Comparison of ENCODE assay signal across 34 cellular contexts in genomic region chr15:27752682-27753081, GRCh38.
"Had no signal": no experiment of that assay in that cellular context is flagged by ENCODE, and none has a peak within 500 bp of the region (broad histone marks: within the 10 kb centered on the region; RNA-seq: fewer than 3 reads in every experiment).

No MANE protein-coding gene starts in this region.

- H3K4me3 ChIP-seq: adrenal gland, body of pancreas, breast epithelium had no signal

- H3K4me1 Mint-ChIP-seq: activated B cell treated with CpG ODN at 0.5 μM for 24 hours; activated CD4-positive, alpha-beta T cell treated with anti-CD3 and anti-CD28 coated beads, Interleukin-2, amount 10 ng/mL, durations not matched to agents 7 days and 5 days; activated naive CD8-positive, alpha-beta T cell treated with anti-CD3 and anti-CD28 coated beads for 36 hours; activated T-helper 17 cell treated with anti-CD3 and anti-CD28 coated beads, Interleukin-2, amount 50 U/mL, for 72 hours had no signal

- H3K4me1 ChIP-seq: adrenal gland, body of pancreas, breast epithelium had no signal

- H3K27ac Mint-ChIP-seq: activated B cell treated with CpG ODN at 0.5 μM for 24 hours; activated CD4-positive, alpha-beta memory T cell treated with anti-CD3 and anti-CD28 coated beads for 36 hours; activated CD4-positive, alpha-beta T cell treated with anti-CD3 and anti-CD28 coated beads, Interleukin-2, amount 10 ng/mL, durations not matched to agents 7 days and 5 days; activated CD8-positive, alpha-beta T cell treated with anti-CD3 and anti-CD28 coated beads for 36 hours; activated naive CD4-positive, alpha-beta T cell treated with anti-CD3 and anti-CD28 coated beads for 36 hours; activated naive CD4-positive, alpha-beta T cell treated with anti-CD3 and anti-CD28 coated beads, Interleukin-2, amount 50 U/mL, for 72 hours; activated naive CD8-positive, alpha-beta T cell treated with anti-CD3 and anti-CD28 coated beads for 36 hours; activated T-cell treated with anti-CD3 and anti-CD28 coated beads, Interleukin-2, amount 50 U/mL, for 72 hours; activated T-helper 1 cell treated with anti-CD3 and anti-CD28 coated beads, Interleukin-12 subunit alpha, Interleukin-12 subunit beta, Interleukin-2, Interleukin-4 antibody, amounts not matched to agents 30 ng/mL and 10 ng/mL and 1 ng/mL, durations not matched to agents 14 hours and 24 hours and 36 hours; activated T-helper 17 cell treated with anti-CD3 and anti-CD28 coated beads, Interleukin-2, amount 50 U/mL, for 72 hours; T-helper 1 cell treated with Interleukin-12 subunit alpha and Interleukin-12 subunit beta and Interleukin-4 antibody, amounts not matched to agents 30 μg/mL and 1 μg/mL, for 36 hours; T-helper 2 cell treated with Interferon-gamma antibody and Interleukin-4, amounts not matched to agents 5 μg/mL and 100 μg/mL, for 36 hours had no signal

- H3K36me3 Mint-ChIP-seq: activated CD4-positive, alpha-beta memory T cell treated with anti-CD3 and anti-CD28 coated beads for 36 hours; activated naive CD8-positive, alpha-beta T cell treated with anti-CD3 and anti-CD28 coated beads for 36 hours had no signal

- ATAC-seq: activated CD8-positive, alpha-beta T cell treated with anti-CD3 and anti-CD28 coated beads for 36 hours; activated naive CD4-positive, alpha-beta T cell treated with anti-CD3 and anti-CD28 coated beads, Interleukin-2, amount 50 U/mL, for 72 hours; activated T-cell treated with anti-CD3 and anti-CD28 coated beads, Interleukin-2, amount 50 U/mL, for 4 hours; activated T-cell treated with anti-CD3 and anti-CD28 coated beads, Interleukin-2, amount 50 U/mL, for 72 hours; activated T-helper 17 cell treated with anti-CD3 and anti-CD28 coated beads, Interleukin-2, amount 50 U/mL, for 72 hours; body of pancreas had no signal

- DNase-seq: activated B cell treated with CpG ODN at 0.5 μM for 24 hours; activated CD4-positive, alpha-beta memory T cell treated with anti-CD3 and anti-CD28 coated beads for 36 hours; activated CD4-positive, alpha-beta T cell treated with anti-CD3 and anti-CD28 coated beads for 4 hours; activated CD4-positive, alpha-beta T cell treated with anti-CD3 and anti-CD28 coated beads, Interleukin-2, amount 10 ng/mL, durations not matched to agents 7 days and 5 days; activated CD4-positive, alpha-beta T cell treated with anti-CD3 and anti-CD28 coated beads, Interleukin-2, amount 50 U/mL, for 4 hours; activated CD4-positive, CD25-positive, alpha-beta regulatory T cell treated with anti-CD3 and anti-CD28 coated beads, Interleukin-2, amount 50 U/mL, for 72 hours; activated CD8-positive, alpha-beta memory T cell treated with anti-CD3 and anti-CD28 coated beads, Interleukin-2, amount 50 U/mL, for 4 hours; activated CD8-positive, alpha-beta T cell treated with anti-CD3 and anti-CD28 coated beads for 36 hours; activated effector memory CD4-positive, alpha-beta T cell treated with anti-CD3 and anti-CD28 coated beads, Interleukin-2, amount 50 U/mL, for 16 hours; activated gamma-delta T cell treated with Interleukin-2 at 50 U/mL for 16 hours; activated naive CD4-positive, alpha-beta T cell; activated naive CD4-positive, alpha-beta T cell treated with anti-CD3 and anti-CD28 coated beads for 36 hours; activated naive CD4-positive, alpha-beta T cell treated with anti-CD3 and anti-CD28 coated beads, Interleukin-2, amount 50 U/mL, for 16 hours; activated naive CD8-positive, alpha-beta T cell treated with anti-CD3 and anti-CD28 coated beads for 36 hours; activated T-cell treated with anti-CD3 and anti-CD28 coated beads for 4 hours; activated T-cell treated with anti-CD3 and anti-CD28 coated beads, Interleukin-2, amount 50 U/mL, for 1 hour; activated T-cell treated with anti-CD3 and anti-CD28 coated beads, Interleukin-2, amount 50 U/mL, for 4 hours; activated T-cell treated with anti-CD3 and anti-CD28 coated beads, Interleukin-2, amount 50 U/mL, for 72 hours; adrenal gland; amniotic stem cell; aorta; body of pancreas; brain microvascular endothelial cell; SW 1271; T-helper 1 cell; T-helper 2 cell; T-helper 9 cell had no signal

- H3K27me3 ChIP-seq: adrenal gland, body of pancreas, brain microvascular endothelial cell, breast epithelium had no signal

- H3K9me3 ChIP-seq: adrenal gland, body of pancreas, breast epithelium had no signal

- H3K4me3 Mint-ChIP-seq: activated B cell treated with CpG ODN at 0.5 μM for 24 hours; activated CD4-positive, alpha-beta memory T cell treated with anti-CD3 and anti-CD28 coated beads for 36 hours; activated CD4-positive, alpha-beta T cell treated with anti-CD3 and anti-CD28 coated beads, Interleukin-2, amount 10 ng/mL, durations not matched to agents 7 days and 5 days; activated CD8-positive, alpha-beta T cell treated with anti-CD3 and anti-CD28 coated beads for 36 hours; activated naive CD4-positive, alpha-beta T cell treated with anti-CD3 and anti-CD28 coated beads for 36 hours; activated naive CD8-positive, alpha-beta T cell treated with anti-CD3 and anti-CD28 coated beads for 36 hours; activated T-cell treated with anti-CD3 and anti-CD28 coated beads, Interleukin-2, amount 50 U/mL, for 4 hours; activated T-cell treated with anti-CD3 and anti-CD28 coated beads, Interleukin-2, amount 50 U/mL, for 72 hours; activated T-helper 1 cell treated with anti-CD3 and anti-CD28 coated beads, Interleukin-12 subunit alpha, Interleukin-12 subunit beta, Interleukin-2, Interleukin-4 antibody, amounts not matched to agents 30 ng/mL and 10 ng/mL and 1 ng/mL, durations not matched to agents 14 hours and 24 hours and 36 hours; activated T-helper 17 cell treated with anti-CD3 and anti-CD28 coated beads, Interleukin-2, amount 50 U/mL, for 72 hours; T-helper 1 cell treated with Interleukin-12 subunit alpha and Interleukin-12 subunit beta and Interleukin-4 antibody, amounts not matched to agents 30 μg/mL and 1 μg/mL, for 36 hours; T-helper 2 cell treated with Interferon-gamma antibody and Interleukin-4, amounts not matched to agents 5 μg/mL and 100 μg/mL, for 36 hours had no signal

- H3K27ac ChIP-seq: adrenal gland, body of pancreas, brain microvascular endothelial cell, breast epithelium, VCaP had no signal

- H3K9me3 Mint-ChIP-seq: activated B cell treated with CpG ODN at 0.5 μM for 24 hours; activated CD4-positive, alpha-beta memory T cell treated with anti-CD3 and anti-CD28 coated beads for 36 hours; activated CD8-positive, alpha-beta T cell treated with anti-CD3 and anti-CD28 coated beads for 36 hours; activated naive CD4-positive, alpha-beta T cell treated with anti-CD3 and anti-CD28 coated beads for 36 hours; activated naive CD8-positive, alpha-beta T cell treated with anti-CD3 and anti-CD28 coated beads for 36 hours; activated T-helper 17 cell treated with anti-CD3 and anti-CD28 coated beads, Interleukin-2, amount 50 U/mL, for 72 hours had no signal

- H3K27me3 Mint-ChIP-seq: activated B cell treated with CpG ODN at 0.5 μM for 24 hours; activated CD4-positive, alpha-beta memory T cell treated with anti-CD3 and anti-CD28 coated beads for 36 hours; activated CD4-positive, alpha-beta T cell treated with anti-CD3 and anti-CD28 coated beads, Interleukin-2, amount 10 ng/mL, durations not matched to agents 7 days and 5 days; activated CD8-positive, alpha-beta T cell treated with anti-CD3 and anti-CD28 coated beads for 36 hours; activated T-helper 17 cell treated with anti-CD3 and anti-CD28 coated beads, Interleukin-2, amount 50 U/mL, for 72 hours had no signal

- H3K36me3 ChIP-seq: adrenal gland, brain microvascular endothelial cell, breast epithelium had no signal
